ENCODE assay signal across 8 cellular contexts in genomic region chr6:90025418-90026089, GRCh38.
DNase-seq lines count a peak whose midpoint lies in the region; ATAC-seq and TF ChIP-seq lines count a peak whose summit lies in the region.

No MANE protein-coding gene starts in this region.

- peaks cover 24% of the 10 kb centered on the region for H3K36me3 Mint-ChIP-seq in activated CD4-positive, alpha-beta memory T cell treated with anti-CD3 and anti-CD28 coated beads, Interleukin-2, amount 10 ng/mL, durations not matched to agents 7 days and 5 days (ENCODE audit: low read depth)

- no peak overlapping the region for H3K4me2 ChIP-seq in MM.1S (ENCODE audit: low read depth, low read length)

- no peaks in the 10 kb centered on the region for H3F3A ChIP-seq in MM.1S (ENCODE audit: insufficient read depth, low read length)

- H3K79me2 ChIP-seq in MM.1S (ENCODE audit: low read length): no peaks in the 10 kb centered on the region

- peaks cover 53% of the 10 kb centered on the region for H3K4me1 Mint-ChIP-seq in activated CD4-positive, alpha-beta memory T cell treated with anti-CD3 and anti-CD28 coated beads, Interleukin-2, amount 10 ng/mL, durations not matched to agents 7 days and 5 days

- intact Hi-C loops in right cardiac atrium (cut with DNase I): no loop called here
- intact Hi-C loops in uterus (cut with DNase I; ENCODE audit: low total_unique reads): no loop called here

- 62% methylated on average over 5 of the region's 5 CpGs for WGBS in right cardiac atrium

- H3K9me3 ChIP-seq in right cardiac atrium (ENCODE audit: control insufficient read depth, low read length): no peaks in the 10 kb centered on the region
- H3K9me3 ChIP-seq in right atrium auricular region: no peaks in the 10 kb centered on the region
- no peaks in the 10 kb centered on the region for H3K9me3 ChIP-seq in uterus
- no peaks in the 10 kb centered on the region for H3K9me3 ChIP-seq in MM.1S (replicated peaks; ENCODE audit: insufficient read depth, low read length)

- H3K9ac ChIP-seq in MM.1S (ENCODE audit: low read length): no peak overlapping the region

- H3K36me3 ChIP-seq in right atrium auricular region: no peaks in the 10 kb centered on the region
- no peaks in the 10 kb centered on the region for H3K36me3 ChIP-seq in uterus
- H3K36me3 ChIP-seq in MM.1S (replicated peaks; ENCODE audit: insufficient read depth, low read length): no peaks in the 10 kb centered on the region

- H3K9me3 Mint-ChIP-seq in activated CD4-positive, alpha-beta memory T cell treated with anti-CD3 and anti-CD28 coated beads, Interleukin-2, amount 10 ng/mL, durations not matched to agents 7 days and 5 days: peaks cover 7% of the 10 kb centered on the region

- H3K9me2 ChIP-seq in MM.1S (replicated peaks; ENCODE audit: insufficient read depth, low read length): no peaks in the 10 kb centered on the region

- CTCF ChIA-PET in activated CD4-positive, alpha-beta memory T cell treated with anti-CD3 and anti-CD28 coated beads, Interleukin-2, amount 10 ng/mL, durations not matched to agents 7 days and 5 days (lab: Charles Lee): no interaction called here

- H3K4me1 ChIP-seq in right cardiac atrium (ENCODE audit: control insufficient read depth, insufficient read depth, low read length): no peaks in the 10 kb centered on the region
- H3K4me1 ChIP-seq in right atrium auricular region: no peaks in the 10 kb centered on the region
- no peaks in the 10 kb centered on the region for H3K4me1 ChIP-seq in uterus
- no peaks in the 10 kb centered on the region for H3K4me1 ChIP-seq in MM.1S (ENCODE audit: low read length)

- TF ChIP-seq CTCF in right atrium auricular region (IDR thresholded peaks at IDR 0.05) (no peak), uterus (IDR thresholded peaks at IDR 0.05) (no peak), MM.1S (IDR thresholded peaks at IDR 0.05; ENCODE audit: low read length) (no peak)

- peak; percentile 64 to 82 for ATAC-seq in right cardiac atrium
- ATAC-seq in GM19023 (IDR thresholded peaks at IDR 0.05; ENCODE audit: unreplicated experiment): no peak

- no peak for DNase-seq in right cardiac atrium
- DNase-seq in right atrium auricular region (ENCODE audit: low spot score): no peak
- no peak for DNase-seq in activated CD4-positive, alpha-beta memory T cell treated with anti-CD3 and anti-CD28 coated beads, Interleukin-2, amount 10 ng/mL, durations not matched to agents 7 days and 5 days
- peak; percentile 86 for DNase-seq in iris pigment epithelial cell (ENCODE audit: low read depth)
- DNase-seq in uterus: peak; percentile 37 to 56
- no peak for DNase-seq in NK-92 treated with Interleukin-12 subunit alpha and Interleukin-12 subunit beta, amount 100 ng/mL, for 24 hours (lab: John Stamatoyannopoulos, UW)
- DNase-seq in MM.1S: no peak

- no peak overlapping the region for H2AFZ ChIP-seq in MM.1S (ENCODE audit: low read length)

- H3K27me3 Mint-ChIP-seq in activated CD4-positive, alpha-beta memory T cell treated with anti-CD3 and anti-CD28 coated beads, Interleukin-2, amount 10 ng/mL, durations not matched to agents 7 days and 5 days: no peaks in the 10 kb centered on the region

- POLR2A ChIA-PET in activated CD4-positive, alpha-beta memory T cell treated with anti-CD3 and anti-CD28 coated beads, Interleukin-2, amount 10 ng/mL, durations not matched to agents 7 days and 5 days (lab: Charles Lee): interaction anchor here (1.4 kb wide), 1 partner anchor 24 kb away, joined by 4 read pairs; no protein-coding TSS in a partner anchor

- H3K4me3 ChIP-seq in right cardiac atrium (ENCODE audit: low read length): no peak overlapping the region
- no peak overlapping the region for H3K4me3 ChIP-seq in right atrium auricular region
- no peak overlapping the region for H3K4me3 ChIP-seq in uterus
- H3K4me3 ChIP-seq in MM.1S (ENCODE audit: low read length): no peak overlapping the region

- H3K27me3 ChIP-seq in right cardiac atrium (ENCODE audit: control insufficient read depth, insufficient read depth) (no peaks in the 10 kb centered on the region), right atrium auricular region (no peaks in the 10 kb centered on the region), uterus (no peaks in the 10 kb centered on the region), MM.1S (replicated peaks; ENCODE audit: insufficient read depth, low read length) (no peaks in the 10 kb centered on the region)

- TF ChIP-seq POLR2A in uterus (IDR thresholded peaks at IDR 0.05): no peak

- H4K20me1 ChIP-seq in MM.1S (ENCODE audit: insufficient read depth, low read length): no peaks in the 10 kb centered on the region

- peak overlapping the region; percentile 38 for H3K27ac Mint-ChIP-seq in activated CD4-positive, alpha-beta memory T cell treated with anti-CD3 and anti-CD28 coated beads, Interleukin-2, amount 10 ng/mL, durations not matched to agents 7 days and 5 days

- no peak overlapping the region for H3K4me3 Mint-ChIP-seq in activated CD4-positive, alpha-beta memory T cell treated with anti-CD3 and anti-CD28 coated beads, Interleukin-2, amount 10 ng/mL, durations not matched to agents 7 days and 5 days

- H3K27ac ChIP-seq in right cardiac atrium (ENCODE audit: low read length): no peak overlapping the region
- no peak overlapping the region for H3K27ac ChIP-seq in right atrium auricular region
- peak overlapping the region; percentile 38 to 42 for H3K27ac ChIP-seq in uterus
- no peak overlapping the region for H3K27ac ChIP-seq in MM.1S (ENCODE audit: low read length)

Comparison
In these comparisons a context has a peak if more than half of its experiments do, and no peak if none do; other contexts are left out.
1. DNase-seq: peak in iris pigment epithelial cell (single experiment) and uterus (2 of 2); none in right cardiac atrium (0 of 3), right atrium auricular region (single experiment), activated CD4-positive, alpha-beta memory T cell treated with anti-CD3 and anti-CD28 coated beads, Interleukin-2, amount 10 ng/mL, durations not matched to agents 7 days and 5 days (single experiment), NK-92 treated with Interleukin-12 subunit alpha and Interleukin-12 subunit beta, amount 100 ng/mL, for 24 hours (single experiment) and MM.1S (single experiment).
2. H3K27ac ChIP-seq: peak in uterus (2 of 2); none in right cardiac atrium (single experiment), right atrium auricular region (0 of 2) and MM.1S (single experiment).